Comparison of ENCODE assay signal across 38 cellular contexts in the genomic region with DNA sequence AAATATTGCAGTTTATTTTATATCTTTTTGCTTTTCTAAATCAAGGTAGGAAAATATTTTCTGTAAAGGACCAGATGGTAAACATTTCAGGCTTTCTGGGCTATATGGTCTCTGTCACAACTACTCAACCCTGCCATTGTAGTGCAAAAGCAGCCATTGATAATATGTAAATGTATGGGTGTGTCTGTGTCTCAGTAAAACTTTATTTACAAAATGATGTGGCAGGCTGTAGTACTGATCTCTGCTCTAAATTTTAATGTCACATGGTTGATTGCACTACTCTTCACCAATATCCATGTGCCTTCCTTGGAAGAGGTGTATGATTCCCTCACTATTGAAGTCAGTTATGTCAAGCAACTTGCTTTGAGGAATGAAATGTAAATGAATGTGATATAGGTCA.
"Had no signal": no experiment of that assay in that cellular context is flagged by ENCODE, and none has a peak within 500 bp of the region (broad histone marks: within the 10 kb centered on the region; RNA-seq: fewer than 3 reads in every experiment).

No MANE protein-coding gene starts in this region.

- H3K27me3 Mint-ChIP-seq: central memory CD8-positive, alpha-beta T cell had no signal

- H3K36me3 ChIP-seq: adrenal gland, ascending aorta, cardiac muscle cell, colonic mucosa had no signal

- H3K4me1 ChIP-seq: adrenal gland, ascending aorta, colonic mucosa had no signal

- H3K4me3 Mint-ChIP-seq: activated CD4-positive, alpha-beta memory T cell treated with anti-CD3 and anti-CD28 coated beads, Interleukin-2, amount 10 ng/mL, durations not matched to agents 7 days and 5 days; activated CD4-positive, alpha-beta T cell treated with anti-CD3 and anti-CD28 coated beads for 36 hours; activated CD4-positive, alpha-beta T cell treated with anti-CD3 and anti-CD28 coated beads, Interleukin-2, amount 10 ng/mL, durations not matched to agents 7 days and 5 days; activated CD8-positive, alpha-beta memory T cell treated with anti-CD3 and anti-CD28 coated beads, Interleukin-2, amount 10 ng/mL, durations not matched to agents 7 days and 5 days; activated CD8-positive, alpha-beta T cell treated with anti-CD3 and anti-CD28 coated beads, Interleukin-2, amount 10 ng/mL, durations not matched to agents 7 days and 5 days; activated naive CD4-positive, alpha-beta T cell treated with anti-CD3 and anti-CD28 coated beads for 36 hours; activated naive CD8-positive, alpha-beta T cell treated with anti-CD3 and anti-CD28 coated beads for 36 hours; activated T-cell treated with anti-CD3 and anti-CD28 coated beads, Interleukin-2, amount 50 U/mL, for 24 hours; brain; central memory CD8-positive, alpha-beta T cell; T-helper 1 cell treated with Interleukin-12 subunit alpha and Interleukin-12 subunit beta and Interleukin-4 antibody, amounts not matched to agents 30 μg/mL and 1 μg/mL, for 36 hours; T-helper 2 cell treated with Interferon-gamma antibody and Interleukin-4, amounts not matched to agents 5 μg/mL and 100 μg/mL, for 36 hours had no signal

- DNase-seq: activated CD4-positive, alpha-beta memory T cell treated with anti-CD3 and anti-CD28 coated beads, Interleukin-2, amount 10 ng/mL, durations not matched to agents 7 days and 5 days; activated CD4-positive, alpha-beta T cell treated with anti-CD3 and anti-CD28 coated beads for 1 hour; activated CD4-positive, alpha-beta T cell treated with anti-CD3 and anti-CD28 coated beads for 36 hours; activated CD4-positive, alpha-beta T cell treated with anti-CD3 and anti-CD28 coated beads for 48 hours; activated CD4-positive, alpha-beta T cell treated with anti-CD3 and anti-CD28 coated beads, Interleukin-2, amount 10 ng/mL, durations not matched to agents 7 days and 5 days; activated CD4-positive, alpha-beta T cell treated with anti-CD3 and anti-CD28 coated beads, Interleukin-2, amount 50 U/mL, for 48 hours; activated CD4-positive, CD25-positive, alpha-beta regulatory T cell; activated CD8-positive, alpha-beta memory T cell treated with anti-CD3 and anti-CD28 coated beads for 24 hours; activated CD8-positive, alpha-beta memory T cell treated with anti-CD3 and anti-CD28 coated beads, Interleukin-2, amount 10 ng/mL, durations not matched to agents 7 days and 5 days; activated CD8-positive, alpha-beta memory T cell treated with anti-CD3 and anti-CD28 coated beads, Interleukin-2, amount 50 U/mL, for 48 hours; activated CD8-positive, alpha-beta T cell treated with anti-CD3 and anti-CD28 coated beads, Interleukin-2, amount 10 ng/mL, durations not matched to agents 7 days and 5 days; activated effector memory CD4-positive, alpha-beta T cell treated with Interleukin-2 at 50 U/mL for 16 hours; activated gamma-delta T cell; activated naive CD4-positive, alpha-beta T cell; activated naive CD4-positive, alpha-beta T cell treated with anti-CD3 and anti-CD28 coated beads for 36 hours; activated naive CD4-positive, alpha-beta T cell treated with anti-CD3 and anti-CD28 coated beads, Interleukin-2, amount 50 U/mL, for 16 hours; activated naive CD8-positive, alpha-beta T cell treated with anti-CD3 and anti-CD28 coated beads for 36 hours; activated T-cell treated with anti-CD3 and anti-CD28 coated beads, Interleukin-2, amount 50 U/mL, for 24 hours; activated T-cell treated with anti-CD3 and anti-CD28 coated beads, Interleukin-2, amount 50 U/mL, for 48 hours; adrenal gland; amniotic stem cell; caudate nucleus; cerebellar nuclear complex; colonic mucosa; T-helper 2 cell; T-helper 9 cell had no signal

- H3K4me1 Mint-ChIP-seq: activated CD4-positive, alpha-beta memory T cell treated with anti-CD3 and anti-CD28 coated beads, Interleukin-2, amount 10 ng/mL, durations not matched to agents 7 days and 5 days; activated CD4-positive, alpha-beta T cell treated with anti-CD3 and anti-CD28 coated beads for 36 hours; activated CD4-positive, alpha-beta T cell treated with anti-CD3 and anti-CD28 coated beads, Interleukin-2, amount 10 ng/mL, durations not matched to agents 7 days and 5 days; activated CD8-positive, alpha-beta memory T cell treated with anti-CD3 and anti-CD28 coated beads, Interleukin-2, amount 10 ng/mL, durations not matched to agents 7 days and 5 days; activated naive CD8-positive, alpha-beta T cell treated with anti-CD3 and anti-CD28 coated beads for 36 hours; central memory CD8-positive, alpha-beta T cell had no signal

- FAIRE-seq: bronchial epithelial cell, TTC549 had no signal

- H3K9me3 ChIP-seq: adrenal gland, ascending aorta, colonic mucosa had no signal

- H3K9me3 Mint-ChIP-seq: activated CD4-positive, alpha-beta memory T cell treated with anti-CD3 and anti-CD28 coated beads, Interleukin-2, amount 10 ng/mL, durations not matched to agents 7 days and 5 days; activated CD4-positive, alpha-beta T cell treated with anti-CD3 and anti-CD28 coated beads, Interleukin-2, amount 10 ng/mL, durations not matched to agents 7 days and 5 days; activated naive CD4-positive, alpha-beta T cell treated with anti-CD3 and anti-CD28 coated beads for 36 hours; activated naive CD4-positive, alpha-beta T cell treated with anti-CD3 and anti-CD28 coated beads, Interleukin-2, amount 50 U/mL, for 72 hours; activated naive CD8-positive, alpha-beta T cell treated with anti-CD3 and anti-CD28 coated beads for 36 hours; activated T-cell treated with anti-CD3 and anti-CD28 coated beads, Interleukin-2, amount 50 U/mL, for 24 hours; activated T-helper 2 cell treated with anti-CD3 and anti-CD28 coated beads, Interferon-gamma antibody, Interleukin-2, Interleukin-4, amounts not matched to agents 10 μg/mL and 5 μg/mL and 100 μg/mL, durations not matched to agents 14 hours and 24 hours and 36 hours; brain; central memory CD8-positive, alpha-beta T cell; T-helper 1 cell treated with Interleukin-12 subunit alpha and Interleukin-12 subunit beta and Interleukin-4 antibody, amounts not matched to agents 30 μg/mL and 1 μg/mL, for 36 hours; T-helper 2 cell treated with Interferon-gamma antibody and Interleukin-4, amounts not matched to agents 5 μg/mL and 100 μg/mL, for 36 hours had no signal

- H3K27ac Mint-ChIP-seq: activated CD4-positive, alpha-beta memory T cell treated with anti-CD3 and anti-CD28 coated beads, Interleukin-2, amount 10 ng/mL, durations not matched to agents 7 days and 5 days; activated CD4-positive, alpha-beta T cell treated with anti-CD3 and anti-CD28 coated beads for 36 hours; activated CD4-positive, alpha-beta T cell treated with anti-CD3 and anti-CD28 coated beads, Interleukin-2, amount 10 ng/mL, durations not matched to agents 7 days and 5 days; activated CD8-positive, alpha-beta memory T cell treated with anti-CD3 and anti-CD28 coated beads, Interleukin-2, amount 10 ng/mL, durations not matched to agents 7 days and 5 days; activated CD8-positive, alpha-beta T cell treated with anti-CD3 and anti-CD28 coated beads, Interleukin-2, amount 10 ng/mL, durations not matched to agents 7 days and 5 days; activated naive CD4-positive, alpha-beta T cell treated with anti-CD3 and anti-CD28 coated beads for 36 hours; activated naive CD4-positive, alpha-beta T cell treated with anti-CD3 and anti-CD28 coated beads, Interleukin-2, amount 50 U/mL, for 72 hours; activated naive CD8-positive, alpha-beta T cell treated with anti-CD3 and anti-CD28 coated beads for 36 hours; activated T-cell treated with anti-CD3 and anti-CD28 coated beads, Interleukin-2, amount 50 U/mL, for 24 hours; activated T-helper 2 cell treated with anti-CD3 and anti-CD28 coated beads, Interferon-gamma antibody, Interleukin-2, Interleukin-4, amounts not matched to agents 10 μg/mL and 5 μg/mL and 100 μg/mL, durations not matched to agents 14 hours and 24 hours and 36 hours; brain; T-helper 1 cell treated with Interleukin-12 subunit alpha and Interleukin-12 subunit beta and Interleukin-4 antibody, amounts not matched to agents 30 μg/mL and 1 μg/mL, for 36 hours; T-helper 2 cell treated with Interferon-gamma antibody and Interleukin-4, amounts not matched to agents 5 μg/mL and 100 μg/mL, for 36 hours had no signal

- ATAC-seq: activated CD4-positive, alpha-beta T cell treated with anti-CD3 and anti-CD28 coated beads for 36 hours; activated CD4-positive, CD25-positive, alpha-beta regulatory T cell treated with anti-CD3 and anti-CD28 coated beads, Interleukin-2, amount 50 U/mL, for 24 hours; activated CD8-positive, alpha-beta memory T cell treated with anti-CD3 and anti-CD28 coated beads, Interleukin-2, amount 10 ng/mL, durations not matched to agents 7 days and 5 days; activated CD8-positive, alpha-beta T cell treated with anti-CD3 and anti-CD28 coated beads, Interleukin-2, amount 10 ng/mL, durations not matched to agents 7 days and 5 days; activated naive CD4-positive, alpha-beta T cell treated with anti-CD3 and anti-CD28 coated beads, Interleukin-2, amount 50 U/mL, for 72 hours had no signal

- H3K27me3 ChIP-seq: adrenal gland, ascending aorta, cardiac muscle cell, colonic mucosa had no signal

- H3K4me3 ChIP-seq: adrenal gland, ascending aorta, cardiac muscle cell, colonic mucosa had no signal

- H3K27ac ChIP-seq: adrenal gland, ascending aorta, cardiac muscle cell, colonic mucosa, VCaP had no signal

- H3K36me3 Mint-ChIP-seq: activated CD8-positive, alpha-beta memory T cell treated with anti-CD3 and anti-CD28 coated beads, Interleukin-2, amount 10 ng/mL, durations not matched to agents 7 days and 5 days; activated naive CD4-positive, alpha-beta T cell treated with anti-CD3 and anti-CD28 coated beads, Interleukin-2, amount 50 U/mL, for 72 hours; activated naive CD8-positive, alpha-beta T cell treated with anti-CD3 and anti-CD28 coated beads for 36 hours; brain had no signal
